ENCODE assay signal across 2 cellular contexts in the genomic region with DNA sequence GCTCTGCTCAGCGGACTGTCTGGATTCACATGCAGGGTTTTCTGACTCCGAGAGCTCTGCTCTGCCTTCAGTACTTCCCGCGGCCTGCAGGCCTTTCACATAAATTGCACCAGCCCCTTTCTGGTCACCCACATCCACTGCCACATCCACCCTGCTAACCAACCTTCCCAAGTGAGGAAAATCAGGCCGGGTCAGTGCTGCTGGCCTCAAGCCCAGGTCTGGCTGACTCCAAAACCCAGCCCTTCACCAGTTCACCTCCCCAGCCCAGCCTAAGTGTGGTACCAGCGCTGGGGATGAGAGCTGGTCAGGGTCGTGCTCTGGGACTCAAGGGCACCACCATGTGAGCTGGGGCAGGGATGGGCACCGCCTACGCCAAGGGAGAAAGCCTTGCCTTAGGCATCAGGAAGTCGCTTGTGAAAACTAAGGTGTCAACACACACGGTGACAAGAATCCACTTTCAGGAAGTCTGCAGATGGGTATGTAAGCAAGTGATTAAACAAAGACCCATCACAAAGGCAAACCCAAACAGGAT.
TF ChIP-seq lines count a peak whose summit lies in the region.

No MANE protein-coding gene starts in this region.

TF ChIP-seq in endothelial cell of umbilical vein, 7 proteins besides CTCF, POLR2A, EP300 and RAD21:
- no peak for TF ChIP-seq EZH2 (IDR thresholded peaks at IDR 0.05; ENCODE audit: borderline replicate concordance, low read depth, low read length, severe bottlenecking)
- no peak for TF ChIP-seq JUN (IDR thresholded peaks at IDR 0.05; ENCODE audit: borderline replicate concordance, insufficient read depth, insufficient read length, low read depth)
- TF ChIP-seq, protein P1, sequence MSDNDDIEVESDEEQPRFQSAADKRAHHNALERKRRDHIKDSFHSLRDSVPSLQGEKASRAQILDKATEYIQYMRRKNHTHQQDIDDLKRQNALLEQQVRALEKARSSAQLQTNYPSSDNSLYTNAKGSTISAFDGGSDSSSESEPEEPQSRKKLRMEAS (IDR thresholded peaks at IDR 0.05; ENCODE audit: insufficient read depth, insufficient read length): no peak
- no peak for TF ChIP-seq GATA2 (IDR thresholded peaks at IDR 0.05; ENCODE audit: insufficient read depth, insufficient read length, low read depth, low read length)
- no peak for TF ChIP-seq FOS (IDR thresholded peaks at IDR 0.05; ENCODE audit: borderline replicate concordance, insufficient read depth, low read length)
- no peak for TF ChIP-seq MYC (IDR thresholded peaks at IDR 0.05; ENCODE audit: low read depth, low read length)
- TF ChIP-seq POLR2AphosphoS5 (IDR thresholded peaks at IDR 0.05; ENCODE audit: insufficient read depth, low read depth, low read length): no peak
TF ChIP-seq in endothelial cell of umbilical vein: peak in this region for 0.

TF ChIP-seq in GM12891, 5 proteins besides CTCF, POLR2A, EP300 and RAD21:
- TF ChIP-seq POLR2AphosphoS5 (IDR thresholded peaks at IDR 0.05; ENCODE audit: low read depth, low read length) (no peak), POU2F2 (IDR thresholded peaks at IDR 0.05; ENCODE audit: low read depth, low read length) (no peak), PAX5 (IDR thresholded peaks at IDR 0.05; ENCODE audit: insufficient read depth, low read length, severe bottlenecking) (no peak), SPI1 (IDR thresholded peaks at IDR 0.05; ENCODE audit: low read depth, low read length) (no peak), TAF1 (IDR thresholded peaks at IDR 0.05; ENCODE audit: low read depth, low read length) (no peak)
